14 cellular contexts compared by ENCODE assay signal in the genomic region with DNA sequence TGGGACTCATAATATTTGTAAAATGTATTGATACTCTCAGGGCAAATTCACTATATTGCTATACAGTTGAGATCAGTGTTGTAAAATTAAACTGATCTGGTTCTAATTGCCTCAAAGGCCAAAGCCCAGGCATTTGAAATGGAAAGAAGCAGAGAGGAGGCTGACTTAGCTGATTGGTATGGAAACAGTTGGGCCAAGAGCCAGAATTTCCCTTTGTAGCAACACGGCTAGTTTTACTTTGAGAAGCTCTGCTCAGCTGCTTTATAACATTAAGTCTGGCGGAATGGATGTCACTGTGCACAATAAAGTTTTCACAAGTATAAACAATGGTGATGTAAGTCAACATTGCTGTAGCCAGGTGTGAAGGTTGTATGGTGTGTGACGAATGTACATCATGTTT.
DNase-seq lines count a peak whose midpoint lies in the region; FAIRE-seq and TF ChIP-seq lines count a peak whose summit lies in the region.
"Had no signal": no experiment of that assay in that cellular context is flagged by ENCODE, and none has a peak within 500 bp of the region (broad histone marks: within the 10 kb centered on the region; RNA-seq: fewer than 3 reads in every experiment).

No MANE protein-coding gene starts in this region.

- H3K9me1 ChIP-seq in keratinocyte (ENCODE audit: control insufficient read depth, extremely low read depth, insufficient read depth, low read length) = no peaks in the 10 kb centered on the region

- H3K4me3 ChIP-seq in A673 (ENCODE audit: low read depth, low read length, poor library complexity, severe bottlenecking) (no peak overlapping the region), mammary epithelial cell (replicated peaks in 1 of 3; ENCODE audit: insufficient read depth in 1 of 3, low read depth in 2 of 3, low read length in 3 of 3) (no peak overlapping the region), keratinocyte (ENCODE audit: control insufficient read depth in 2 of 3, extremely low read depth in 1 of 3, insufficient read depth in 2 of 3, low read depth in 1 of 3, low read length in 3 of 3) (no peak overlapping the region), tibial artery (no peak overlapping the region)
- H3K4me3 ChIP-seq: A549, Peyer's patch had no signal

- H4K20me1 ChIP-seq in mammary epithelial cell (ENCODE audit: insufficient read depth, low read length) (no peaks in the 10 kb centered on the region), keratinocyte (ENCODE audit: control insufficient read depth, extremely low read depth, insufficient read depth, low read length) (no peaks in the 10 kb centered on the region)

- 61% methylated on average over 3 of the region's 3 CpGs for WGBS in mammary epithelial cell (ENCODE audit: low coverage, missing lambda C conversion rate)

- no peaks in the 10 kb centered on the region for H3K79me2 ChIP-seq in mammary epithelial cell (ENCODE audit: insufficient read depth, low read length)
- H3K79me2 ChIP-seq in keratinocyte (ENCODE audit: control insufficient read depth, insufficient read depth, low read length) = no peaks in the 10 kb centered on the region

- BruUV-seq in A673 (replicated peaks; lab: Mats Ljungman, UMichigan) (no TSS peak), mammary epithelial cell (replicated peaks; lab: Mats Ljungman, UMichigan) (no TSS peak)

- H3K4me1 ChIP-seq in A673 (ENCODE audit: insufficient read depth, low read length, poor library complexity, severe bottlenecking) (no peaks in the 10 kb centered on the region), mammary epithelial cell (ENCODE audit: insufficient read depth, low read length) (no peaks in the 10 kb centered on the region), keratinocyte (ENCODE audit: control insufficient read depth, extremely low read depth, insufficient read depth, low read length) (no peaks in the 10 kb centered on the region), tibial artery (peaks cover 0 to 10% (median 3%) of the 10 kb centered on the region in 4 donors)
- H3K4me1 ChIP-seq: A549, Peyer's patch had no signal

- H3K9me3 ChIP-seq in A673 (ENCODE audit: low read depth, low read length, poor library complexity, severe bottlenecking) (no peaks in the 10 kb centered on the region), mammary epithelial cell (replicated peaks; ENCODE audit: insufficient read depth, low read length) (no peaks in the 10 kb centered on the region), keratinocyte (ENCODE audit: control insufficient read depth, low read depth, low read length) (no peaks in the 10 kb centered on the region), tibial artery (no peaks in the 10 kb centered on the region)
- H3K9me3 ChIP-seq: A549, Peyer's patch had no signal

- dilution Hi-C loops in mammary epithelial cell (cut with HindIII; ENCODE audit: low sequenced_read_pairs) (no loop called here), keratinocyte (cut with MboI; ENCODE audit: extremely low pct_ligation_motif_present, low sequenced_read_pairs) (no loop called here)

- in situ Hi-C loops in mammary epithelial cell (cut with MboI; ENCODE audit: low sequenced_read_pairs in 2 of 2) = no loop called here

- POLR2A ChIA-PET in A673 (lab: Charles Lee; ENCODE audit: low non-redundant PET) = no interaction called here

- H3K36me3 ChIP-seq in A673 (ENCODE audit: insufficient read depth, low read length, poor library complexity, severe bottlenecking) (no peaks in the 10 kb centered on the region), mammary epithelial cell (ENCODE audit: insufficient read depth, low read length) (no peaks in the 10 kb centered on the region), keratinocyte (ENCODE audit: control insufficient read depth in 2 of 2, extremely low read depth in 1 of 2, insufficient read depth in 2 of 2, low read length in 2 of 2) (no peaks in the 10 kb centered on the region), tibial artery (peaks cover 13 to 26% (median 19%) of the 10 kb centered on the region in 3 donors)
- H3K36me3 ChIP-seq: Peyer's patch had no signal

- H3K27ac ChIP-seq in A673 (ENCODE audit: low read depth, low read length, poor library complexity, severe bottlenecking) = no peak overlapping the region
- H3K27ac ChIP-seq in mammary epithelial cell (ENCODE audit: insufficient read depth, low read depth, low read length) = no peak overlapping the region
- H3K27ac ChIP-seq in keratinocyte (ENCODE audit: control insufficient read depth, insufficient read depth, low read length) = no peak overlapping the region
- no peak overlapping the region for H3K27ac ChIP-seq in tibial artery
- H3K27ac ChIP-seq: A549, Peyer's patch had no signal

- CTCF ChIA-PET in A673 (lab: Charles Lee) = no interaction called here
- CTCF ChIA-PET in mammary epithelial cell (lab: Charles Lee; ENCODE audit: low non-redundant PET) = no interaction called here

- H3K36me3 Mint-ChIP-seq in nephron progenitor cell (ENCODE audit: low read depth) = peaks cover 4% of the 10 kb centered on the region
- H3K36me3 Mint-ChIP-seq: activated naive CD8-positive, alpha-beta T cell had no signal

- H3K4me2 ChIP-seq in mammary epithelial cell (ENCODE audit: insufficient read depth, low read depth, low read length) (no peak overlapping the region), keratinocyte (ENCODE audit: control insufficient read depth, extremely low read depth, insufficient read depth, low read depth, low read length) (no peak overlapping the region)
- H3K4me2 ChIP-seq: A549 had no signal

- peak; percentile 60 for FAIRE-seq in keratinocyte (lab: Jason Lieb, UNC)
- FAIRE-seq: A549 had no signal

- intact Hi-C loops in A673 (cut with micrococcal nuclease; ENCODE audit: unreplicated experiment) (no loop called here), mammary epithelial cell (cut with micrococcal nuclease) (no loop called here), tibial artery (cut with DNase I; ENCODE audit: low total_unique reads) (no loop called here)

- H3K9me3 Mint-ChIP-seq in nephron progenitor cell = no peaks in the 10 kb centered on the region

- no peaks in the 10 kb centered on the region for H3K27me3 ChIP-seq in A673 (replicated peaks; ENCODE audit: insufficient read depth, low read depth, low read length, poor library complexity)
- no peaks in the 10 kb centered on the region for H3K27me3 ChIP-seq in mammary epithelial cell (ENCODE audit: insufficient read depth, low read length)
- no peaks in the 10 kb centered on the region for H3K27me3 ChIP-seq in keratinocyte (ENCODE audit: control insufficient read depth, extremely low read depth, insufficient read depth, low read length)
- no peaks in the 10 kb centered on the region for H3K27me3 ChIP-seq in tibial artery
- H3K27me3 ChIP-seq: Peyer's patch had no signal

- peaks cover 59% of the 10 kb centered on the region for H3K4me1 Mint-ChIP-seq in nephron progenitor cell

- DNase-seq in A673 (ENCODE audit: low spot score) (peak; percentile 6), HS-27A (ENCODE audit: low read depth) (peak; percentile 64), mammary epithelial cell (peak; percentile 7), keratinocyte (ENCODE audit: low read depth, low spot score) (no peak), NOMO-1 (lab: John Stamatoyannopoulos, UW; ENCODE audit: unreplicated experiment in 2 of 2) (no peak), NCI-H2107 (lab: John Stamatoyannopoulos, UW) (no peak), nephron progenitor cell (no peak), tibial artery (no peak)
- DNase-seq: effector memory CD4-positive, alpha-beta T cell; MM.1S; Peyer's patch; trophoblast cell had no signal

- H2AFZ ChIP-seq in mammary epithelial cell (ENCODE audit: low read depth, low read length) = no peak overlapping the region
- H2AFZ ChIP-seq in keratinocyte (ENCODE audit: control insufficient read depth, low read length) = no peak overlapping the region

- H3K27ac Mint-ChIP-seq in nephron progenitor cell = no peak overlapping the region
- H3K27ac Mint-ChIP-seq: activated naive CD8-positive, alpha-beta T cell had no signal

- H3K4me3 Mint-ChIP-seq in nephron progenitor cell = no peak overlapping the region
- H3K4me3 Mint-ChIP-seq: activated naive CD8-positive, alpha-beta T cell had no signal

- H3K27me3 Mint-ChIP-seq in nephron progenitor cell (ENCODE audit: low read depth, poor library complexity) = no peaks in the 10 kb centered on the region

- TF ChIP-seq CTCF in A673 (conservative IDR thresholded peaks at IDR 0.05; ENCODE audit: low read depth, low read length) (no peak), mammary epithelial cell (conservative IDR thresholded peaks at IDR 0.05 in 1 of 2, IDR thresholded peaks at IDR 0.05 in 1 of 2; ENCODE audit: extremely low read depth in 1 of 2, insufficient read depth in 1 of 2, low read depth in 1 of 2, low read length in 2 of 2) (no peak), keratinocyte (optimal IDR thresholded peaks at IDR 0.05 in 1 of 3, IDR thresholded peaks at IDR 0.05 in 1 of 3, conservative IDR thresholded peaks at IDR 0.05 in 1 of 3; ENCODE audit: extremely low read depth in 1 of 3, insufficient read depth in 2 of 3, low read length in 3 of 3) (no peak), nephron progenitor cell (IDR thresholded peaks at IDR 0.05) (no peak), tibial artery (IDR thresholded peaks at IDR 0.05) (no peak)

- H3K9ac ChIP-seq in mammary epithelial cell (ENCODE audit: insufficient read depth, low read length) (no peak overlapping the region), keratinocyte (ENCODE audit: control insufficient read depth, extremely low read depth, insufficient read depth, low read length) (no peak overlapping the region)

Comparison
In these comparisons a context has a peak if more than half of its experiments do, and no peak if none do; other contexts are left out.
1. DNase-seq: peak in A673 (single experiment), HS-27A (single experiment) and mammary epithelial cell (single experiment); none in keratinocyte (single experiment), NOMO-1 (0 of 2), NCI-H2107 (single experiment), nephron progenitor cell (single experiment) and tibial artery (0 of 2).